Comparison of ENCODE assay signal across 11 cellular contexts in genomic region chr12:6333029-6333428, GRCh38. TPM values are rescaled to one million over a fixed set of nuclear protein-coding genes. Genes with fewer than 3 reads are reported as not detected.
A peak's percentile ranks its signal among the peaks of the same experiment; 100 is the strongest.
DNase-seq lines count a peak whose midpoint lies in the region; ATAC-seq, FAIRE-seq and TF ChIP-seq lines count a peak whose summit lies in the region.
"Had no signal": no experiment of that assay in that cellular context is flagged by ENCODE, and none has a peak within 500 bp of the region (broad histone marks: within the 10 kb centered on the region; RNA-seq: fewer than 3 reads in every experiment).

No MANE protein-coding gene starts in this region.

- no peaks in the 10 kb centered on the region for H3K9me3 Mint-ChIP-seq in activated T-helper 1 cell treated with anti-CD3 and anti-CD28 coated beads, Interleukin-12 subunit alpha, Interleukin-12 subunit beta, Interleukin-2, Interleukin-4 antibody, amounts not matched to agents 30 ng/mL and 10 ng/mL and 1 ng/mL, durations not matched to agents 14 hours and 24 hours and 36 hours
- H3K9me3 Mint-ChIP-seq: nephron had no signal

- no peaks in the 10 kb centered on the region for H3K27me3 ChIP-seq in suprapubic skin

- WGBS in suprapubic skin = 69% methylated on average over 9 of the region's 9 CpGs

- peak overlapping the region; percentile 9 to 12 for H3K27ac ChIP-seq in kidney (ENCODE audit: low read depth in 2 of 2, low read length in 2 of 2)
- H3K27ac ChIP-seq in suprapubic skin = peak overlapping the region; percentile 99

- no peak for FAIRE-seq in kidney (lab: Jason Lieb, UNC)

- no peak for TF ChIP-seq CTCF in kidney (IDR thresholded peaks at IDR 0.05; ENCODE audit: borderline replicate concordance, extremely low read depth, insufficient read depth)
- no peak for TF ChIP-seq CTCF in suprapubic skin (IDR thresholded peaks at IDR 0.05)

- H3K36me3 Mint-ChIP-seq in activated T-helper 1 cell treated with anti-CD3 and anti-CD28 coated beads, Interleukin-12 subunit alpha, Interleukin-12 subunit beta, Interleukin-2, Interleukin-4 antibody, amounts not matched to agents 30 ng/mL and 10 ng/mL and 1 ng/mL, durations not matched to agents 14 hours and 24 hours and 36 hours (ENCODE audit: low read depth) = peaks cover 44% of the 10 kb centered on the region

- H3K4me3 ChIP-seq in kidney (ENCODE audit: low read length in 2 of 2) (no peak overlapping the region), suprapubic skin (no peak overlapping the region)

- no peak overlapping the region for H3K4me3 Mint-ChIP-seq in activated T-helper 1 cell treated with anti-CD3 and anti-CD28 coated beads, Interleukin-12 subunit alpha, Interleukin-12 subunit beta, Interleukin-2, Interleukin-4 antibody, amounts not matched to agents 30 ng/mL and 10 ng/mL and 1 ng/mL, durations not matched to agents 14 hours and 24 hours and 36 hours

- intact Hi-C loops in activated T-helper 1 cell treated with anti-CD3 and anti-CD28 coated beads, Interleukin-12 subunit alpha, Interleukin-12 subunit beta, Interleukin-2, Interleukin-4 antibody, amounts not matched to agents 30 ng/mL and 10 ng/mL and 1 ng/mL, durations not matched to agents 14 hours and 24 hours and 36 hours (cut with micrococcal nuclease) = no loop called here
- intact Hi-C loops in kidney (cut with DNase I) = loop anchor here (10.0 kb wide), 1 partner anchor 122 kb away; the partner anchor contains the start of gene TAPBPL

- TF ChIP-seq POLR2A in suprapubic skin (IDR thresholded peaks at IDR 0.05) = no peak

- ATAC-seq in HG03378 (IDR thresholded peaks at IDR 0.05; ENCODE audit: unreplicated experiment) (no peak), HG02840 (IDR thresholded peaks at IDR 0.05; ENCODE audit: low FRiP score, unreplicated experiment) (no peak)

- DNase-seq in activated gamma-delta T cell treated with Interleukin-2 at 50 U/mL for 16 hours (peak; percentile 27), activated gamma-delta T cell (lab: John Stamatoyannopoulos, UW) (no peak), kidney (peak; percentile 68), suprapubic skin (ENCODE audit: low spot score in 2 of 2) (peak in 1 of 2 donors; percentile 69), KG1 (lab: John Stamatoyannopoulos, UW) (no peak)
- DNase-seq in activated T-helper 1 cell treated with anti-CD3 and anti-CD28 coated beads, Interleukin-12 subunit alpha, Interleukin-12 subunit beta, Interleukin-2, Interleukin-4 antibody, amounts not matched to agents 30 ng/mL and 10 ng/mL and 1 ng/mL, durations not matched to agents 14 hours and 24 hours and 36 hours (ENCODE audit: low spot score) = no peak
- DNase-seq: glutamatergic neuron had no signal

- no peaks in the 10 kb centered on the region for H3K27me3 Mint-ChIP-seq in activated T-helper 1 cell treated with anti-CD3 and anti-CD28 coated beads, Interleukin-12 subunit alpha, Interleukin-12 subunit beta, Interleukin-2, Interleukin-4 antibody, amounts not matched to agents 30 ng/mL and 10 ng/mL and 1 ng/mL, durations not matched to agents 14 hours and 24 hours and 36 hours (ENCODE audit: insufficient read depth)

- no peak for TF ChIP-seq EP300 in suprapubic skin (IDR thresholded peaks at IDR 0.05)

- H3K4me1 ChIP-seq in kidney (ENCODE audit: control insufficient read depth in 1 of 2, insufficient read depth in 1 of 2, low read depth in 1 of 2, low read length in 2 of 2) (peaks cover 38 to 53% of the 10 kb centered on the region in 2 donors), suprapubic skin (peaks cover 67% of the 10 kb centered on the region)

- H3K9me3 ChIP-seq in kidney (ENCODE audit: control insufficient read depth in 1 of 2, low read length in 2 of 2) (no peaks in the 10 kb centered on the region), suprapubic skin (no peaks in the 10 kb centered on the region)

- peaks cover 36 to 58% of the 10 kb centered on the region in 2 donors for H3K36me3 ChIP-seq in kidney (ENCODE audit: control insufficient read depth in 1 of 2, insufficient read depth in 2 of 2, low read length in 2 of 2)
- peaks cover 61% of the 10 kb centered on the region for H3K36me3 ChIP-seq in suprapubic skin

- H3K4me1 Mint-ChIP-seq in activated T-helper 1 cell treated with anti-CD3 and anti-CD28 coated beads, Interleukin-12 subunit alpha, Interleukin-12 subunit beta, Interleukin-2, Interleukin-4 antibody, amounts not matched to agents 30 ng/mL and 10 ng/mL and 1 ng/mL, durations not matched to agents 14 hours and 24 hours and 36 hours (ENCODE audit: low read depth) = peaks cover 37% of the 10 kb centered on the region

- H3K27ac Mint-ChIP-seq in activated T-helper 1 cell treated with anti-CD3 and anti-CD28 coated beads, Interleukin-12 subunit alpha, Interleukin-12 subunit beta, Interleukin-2, Interleukin-4 antibody, amounts not matched to agents 30 ng/mL and 10 ng/mL and 1 ng/mL, durations not matched to agents 14 hours and 24 hours and 36 hours = peak overlapping the region; percentile 66

- no peak overlapping the region for H3K9ac ChIP-seq in kidney (ENCODE audit: low read length in 2 of 2)

RNA-seq across cellular contexts. Expression of gene TNFRSF1A, which starts 8.8 kb away (rescaled TPM):
- total RNA-seq in activated T-helper 1 cell treated with anti-CD3 and anti-CD28 coated beads, Interleukin-12 subunit alpha, Interleukin-12 subunit beta, Interleukin-2, Interleukin-4 antibody, amounts not matched to agents 30 ng/mL and 10 ng/mL and 1 ng/mL, durations not matched to agents 14 hours and 24 hours and 36 hours = 51.4 and 55.9 TPM in 2 replicates
- total RNA-seq in kidney (186 TPM), suprapubic skin (100 to 1,000 TPM; 276 to 352 (median 281) TPM)
- 99.6 TPM for polyA plus RNA-seq in kidney (ENCODE audit: insufficient read depth, low read depth, low replicate concordance)

RNA-seq across cellular contexts. Expression of gene PLEKHG6, which starts 22.5 kb away (rescaled TPM):
- total RNA-seq in activated T-helper 1 cell treated with anti-CD3 and anti-CD28 coated beads, Interleukin-12 subunit alpha, Interleukin-12 subunit beta, Interleukin-2, Interleukin-4 antibody, amounts not matched to agents 30 ng/mL and 10 ng/mL and 1 ng/mL, durations not matched to agents 14 hours and 24 hours and 36 hours = not detected in 2 replicates
- 2.5 TPM for total RNA-seq in kidney
- 2.9 TPM for polyA plus RNA-seq in kidney (ENCODE audit: insufficient read depth, low read depth, low replicate concordance)
- 10 to 100 TPM; 12.4 to 29.9 (median 27.8) TPM for total RNA-seq in suprapubic skin
- polyA plus RNA-seq: BJ had no signal

RNA-seq across cellular contexts. Expression of gene SCNN1A, which starts 42.3 kb away (rescaled TPM):
- 0.05 and 0.32 TPM in 2 replicates for total RNA-seq in activated T-helper 1 cell treated with anti-CD3 and anti-CD28 coated beads, Interleukin-12 subunit alpha, Interleukin-12 subunit beta, Interleukin-2, Interleukin-4 antibody, amounts not matched to agents 30 ng/mL and 10 ng/mL and 1 ng/mL, durations not matched to agents 14 hours and 24 hours and 36 hours
- total RNA-seq in kidney = 452 TPM
- 225 TPM for polyA plus RNA-seq in kidney (ENCODE audit: insufficient read depth, low read depth, low replicate concordance)
- 100 to 1,000 TPM in 1 of 4 donors, 10 to 100 TPM in 3; 74.2 to 143 (median 93.7) TPM for total RNA-seq in suprapubic skin

RNA-seq across cellular contexts. Expression of gene LTBR, which starts 50.9 kb away (rescaled TPM):
- 0.64 and 1.3 TPM in 2 replicates for total RNA-seq in activated T-helper 1 cell treated with anti-CD3 and anti-CD28 coated beads, Interleukin-12 subunit alpha, Interleukin-12 subunit beta, Interleukin-2, Interleukin-4 antibody, amounts not matched to agents 30 ng/mL and 10 ng/mL and 1 ng/mL, durations not matched to agents 14 hours and 24 hours and 36 hours
- 114 TPM for total RNA-seq in kidney
- polyA plus RNA-seq in kidney (ENCODE audit: insufficient read depth, low read depth, low replicate concordance) = 77.8 TPM
- total RNA-seq in suprapubic skin = 100 to 1,000 TPM; 157 to 297 (median 204) TPM

Comparison
In these comparisons a context has a peak if more than half of its experiments do, and no peak if none do; other contexts are left out.
1. DNase-seq: peak in activated gamma-delta T cell treated with Interleukin-2 at 50 U/mL for 16 hours (single experiment) and kidney (single experiment); none in activated gamma-delta T cell (single experiment), activated T-helper 1 cell treated with anti-CD3 and anti-CD28 coated beads, Interleukin-12 subunit alpha, Interleukin-12 subunit beta, Interleukin-2, Interleukin-4 antibody, amounts not matched to agents 30 ng/mL and 10 ng/mL and 1 ng/mL, durations not matched to agents 14 hours and 24 hours and 36 hours (single experiment) and KG1 (single experiment).
2. RNA of gene SCNN1A, which starts 42.3 kb away (total RNA-seq): 452 TPM in kidney (single experiment) and 74.2 to 143 TPM in suprapubic skin; 0.05 to 0.32 TPM in activated T-helper 1 cell treated with anti-CD3 and anti-CD28 coated beads, Interleukin-12 subunit alpha, Interleukin-12 subunit beta, Interleukin-2, Interleukin-4 antibody, amounts not matched to agents 30 ng/mL and 10 ng/mL and 1 ng/mL, durations not matched to agents 14 hours and 24 hours and 36 hours; every median in the first group is over 10 times any median in the second.